In genomic region chr21:16154961-16155360, GRCh38 we compare ENCODE assay signal across 21 cellular contexts.
A peak's percentile ranks its signal among the peaks of the same experiment; 100 is the strongest.
DNase-seq lines count a peak whose midpoint lies in the region; ATAC-seq and TF ChIP-seq lines count a peak whose summit lies in the region.
"Had no signal": no experiment of that assay in that cellular context is flagged by ENCODE, and none has a peak within 500 bp of the region (broad histone marks: within the 10 kb centered on the region; RNA-seq: fewer than 3 reads in every experiment).

No MANE protein-coding gene starts in this region.

- H3K4me3 Mint-ChIP-seq in neural progenitor cell, result no peak overlapping the region
- H3K4me3 Mint-ChIP-seq in activated naive CD8-positive, alpha-beta T cell treated with anti-CD3 and anti-CD28 coated beads, Interleukin-2, amount 50 U/mL, for 24 hours, result no peak overlapping the region
- H3K4me3 Mint-ChIP-seq: CD4-positive, alpha-beta memory T cell had no signal

- H3K36me3 ChIP-seq in HUES48 (ENCODE audit: control insufficient read depth, insufficient read depth, low read length), result no peaks in the 10 kb centered on the region
- no peaks in the 10 kb centered on the region for H3K36me3 ChIP-seq in iPS-18a (ENCODE audit: control insufficient read depth, low read depth, low read length)
- no peaks in the 10 kb centered on the region for H3K36me3 ChIP-seq in neural progenitor cell
- H3K36me3 ChIP-seq: BLaER1 had no signal

- H3K4me1 Mint-ChIP-seq in neural progenitor cell, result peaks cover 12% of the 10 kb centered on the region
- H3K4me1 Mint-ChIP-seq in activated naive CD8-positive, alpha-beta T cell treated with anti-CD3 and anti-CD28 coated beads, Interleukin-2, amount 50 U/mL, for 24 hours, result no peaks in the 10 kb centered on the region
- H3K4me1 Mint-ChIP-seq: CD4-positive, alpha-beta memory T cell had no signal

- peaks cover 6% of the 10 kb centered on the region; the same call in 1 of the 2 replicates for H3K4me1 ChIP-seq in HUES48 (ENCODE audit: control insufficient read depth, insufficient read depth, low read length)
- H3K4me1 ChIP-seq in iPS-18a (ENCODE audit: control insufficient read depth, low read depth, low read length), result peaks cover 12% of the 10 kb centered on the region
- H3K4me1 ChIP-seq in neural progenitor cell, result peaks cover 14% of the 10 kb centered on the region
- H3K4me1 ChIP-seq: BLaER1 had no signal

- H3K27me3 ChIP-seq in HUES48 (ENCODE audit: control insufficient read depth, insufficient read depth, low read length), result no peaks in the 10 kb centered on the region
- H3K27me3 ChIP-seq in iPS-18a (ENCODE audit: control insufficient read depth, insufficient read depth, low read length), result no peaks in the 10 kb centered on the region
- H3K27me3 ChIP-seq in neural progenitor cell, result no peaks in the 10 kb centered on the region
- H3K27me3 ChIP-seq: BLaER1 had no signal

- peak overlapping the region; percentile 40 for H3K4me2 ChIP-seq in neural progenitor cell
- H3K4me2 ChIP-seq: BLaER1 had no signal

- H3K4me3 ChIP-seq in HUES48 (ENCODE audit: low read depth, low read length), result no peak overlapping the region
- H3K4me3 ChIP-seq in iPS-18a (ENCODE audit: low read length), result peak overlapping the region; percentile 7
- no peak overlapping the region for H3K4me3 ChIP-seq in neural progenitor cell
- H3K4me3 ChIP-seq: BLaER1, GM12878 had no signal

- DNase-seq in caudate nucleus (lab: John Stamatoyannopoulos, UW), result no peak
- DNase-seq in neural progenitor cell (ENCODE audit: low spot score), result peak; percentile 22
- no peak for DNase-seq in activated naive CD8-positive, alpha-beta T cell treated with anti-CD3 and anti-CD28 coated beads, Interleukin-2, amount 50 U/mL, for 24 hours
- DNase-seq: ACHN; CD4-positive, alpha-beta memory T cell; DND-41; GOT3; Kasumi-1; NCI-H1417 treated with DMSO at 0.1 percent for 48 hours; NCI-H187; NCI-H748 treated with DMSO at 0.1 percent for 48 hours; SIG-M5 had no signal

- H3K9me3 Mint-ChIP-seq in neural progenitor cell, result no peaks in the 10 kb centered on the region
- peaks cover 3% of the 10 kb centered on the region for H3K9me3 Mint-ChIP-seq in activated naive CD8-positive, alpha-beta T cell treated with anti-CD3 and anti-CD28 coated beads, Interleukin-2, amount 50 U/mL, for 24 hours

- TF ChIP-seq CTCF in neural progenitor cell (IDR thresholded peaks at IDR 0.05), result no peak

- H3K27me3 Mint-ChIP-seq in neural progenitor cell (ENCODE audit: insufficient read depth, low read depth), result no peaks in the 10 kb centered on the region
- no peaks in the 10 kb centered on the region for H3K27me3 Mint-ChIP-seq in activated naive CD8-positive, alpha-beta T cell treated with anti-CD3 and anti-CD28 coated beads, Interleukin-2, amount 50 U/mL, for 24 hours
- H3K27me3 Mint-ChIP-seq: CD4-positive, alpha-beta memory T cell had no signal

- H4K20me1 ChIP-seq in neural progenitor cell (ENCODE audit: low read depth), result no peaks in the 10 kb centered on the region
- H4K20me1 ChIP-seq: BLaER1 had no signal

- no peaks in the 10 kb centered on the region for H3F3A ChIP-seq in neural progenitor cell (ENCODE audit: low read depth)

- no peak for ATAC-seq in GM21717 (IDR thresholded peaks at IDR 0.05; ENCODE audit: unreplicated experiment)
- ATAC-seq in GM21390 (IDR thresholded peaks at IDR 0.05; ENCODE audit: unreplicated experiment), result no peak
- ATAC-seq in activated naive CD8-positive, alpha-beta T cell treated with anti-CD3 and anti-CD28 coated beads, Interleukin-2, amount 50 U/mL, for 24 hours, result no peak
- ATAC-seq: GM12878, HCT116, Panc1, SK-N-SH treated with all-trans-retinoic acid at 6 μM for 48 hours had no signal

- H3K9ac ChIP-seq in HUES48 (ENCODE audit: low read depth, low read length), result no peak overlapping the region
- no peak overlapping the region for H3K9ac ChIP-seq in iPS-18a (ENCODE audit: low read length)
- no peak overlapping the region for H3K9ac ChIP-seq in neural progenitor cell
- H3K9ac ChIP-seq: BLaER1 had no signal

- no peak overlapping the region for H3K27ac Mint-ChIP-seq in neural progenitor cell
- no peak overlapping the region for H3K27ac Mint-ChIP-seq in activated naive CD8-positive, alpha-beta T cell treated with anti-CD3 and anti-CD28 coated beads, Interleukin-2, amount 50 U/mL, for 24 hours
- H3K27ac Mint-ChIP-seq: CD4-positive, alpha-beta memory T cell had no signal

- H3K9me3 ChIP-seq in HUES48 (ENCODE audit: control insufficient read depth, insufficient read depth, low read length) (no peaks in the 10 kb centered on the region), iPS-18a (ENCODE audit: control insufficient read depth, low read depth, low read length) (no peaks in the 10 kb centered on the region), neural progenitor cell (ENCODE audit: low read depth) (no peaks in the 10 kb centered on the region)
- H3K9me3 ChIP-seq: BLaER1 had no signal

- no peaks in the 10 kb centered on the region for H3K79me2 ChIP-seq in neural progenitor cell (ENCODE audit: low read depth)

- H2AFZ ChIP-seq in neural progenitor cell (replicated peaks), result no peak overlapping the region

- H3K27ac ChIP-seq in HUES48 (ENCODE audit: low read depth, low read length) (peak overlapping the region; percentile 37), caudate nucleus (ENCODE audit: low read depth, low read length) (peak overlapping the region; percentile 64), iPS-18a (ENCODE audit: low read length) (no peak overlapping the region), neural progenitor cell (no peak overlapping the region)
- H3K27ac ChIP-seq: BLaER1 had no signal

- H3K36me3 Mint-ChIP-seq in neural progenitor cell, result no peaks in the 10 kb centered on the region
- no peaks in the 10 kb centered on the region for H3K36me3 Mint-ChIP-seq in activated naive CD8-positive, alpha-beta T cell treated with anti-CD3 and anti-CD28 coated beads, Interleukin-2, amount 50 U/mL, for 24 hours (ENCODE audit: low read depth)
- H3K36me3 Mint-ChIP-seq: CD4-positive, alpha-beta memory T cell had no signal

Comparison
In these comparisons a context has a peak if more than half of its experiments do, and no peak if none do; other contexts are left out.
1. H3K27ac ChIP-seq: peak in HUES48 (single experiment) and caudate nucleus (single experiment); none in iPS-18a (single experiment) and neural progenitor cell (single experiment).